ENCODE assay signal across 1 cellular context in the genomic region with DNA sequence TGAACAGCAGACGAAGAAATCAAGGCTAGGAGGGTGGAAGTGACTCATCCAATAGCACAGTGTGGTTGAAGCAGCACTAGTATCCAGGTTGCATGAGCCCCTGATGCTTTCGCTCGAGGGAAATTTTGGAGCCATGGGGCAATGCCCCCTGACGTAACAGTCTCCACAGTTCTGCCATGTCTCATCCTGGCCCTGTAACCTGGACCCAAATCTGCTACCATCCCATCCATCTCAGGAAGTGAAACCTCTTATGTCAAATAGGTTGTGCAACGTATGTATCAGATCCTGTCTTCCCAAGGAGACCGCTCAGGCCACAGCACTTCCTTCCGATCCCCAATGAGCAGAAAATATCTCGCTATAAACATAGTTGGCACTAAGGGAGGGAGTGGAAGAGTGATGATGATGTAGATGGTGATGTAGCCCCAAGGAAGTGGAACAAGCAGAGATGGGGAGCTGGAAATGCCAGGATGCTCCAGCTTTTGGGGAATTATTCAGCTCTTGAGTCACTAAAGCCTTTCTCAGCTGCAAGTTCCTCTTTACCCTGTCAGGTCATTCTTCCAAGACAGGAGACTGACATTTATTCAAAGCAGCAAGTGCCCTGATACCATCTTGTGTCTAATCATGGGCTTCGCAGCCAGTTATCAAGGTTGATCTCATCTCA.
TF ChIP-seq lines count a peak whose summit lies in the region.

No MANE protein-coding gene starts in this region.

TF ChIP-seq in GM23338, 12 proteins besides CTCF, POLR2A, EP300 and RAD21:
- TF ChIP-seq EZH2phosphoT487 (IDR thresholded peaks at IDR 0.05; ENCODE audit: unreplicated experiment) (no peak), ZNF331 (CRISPR knock-in tag; IDR thresholded peaks at IDR 0.05; ENCODE audit: low read depth) (no peak), ZNF114 (CRISPR knock-in tag; IDR thresholded peaks at IDR 0.05) (no peak), POLR2AphosphoS5 (IDR thresholded peaks at IDR 0.05; ENCODE audit: low read depth) (no peak), EZH2 (IDR thresholded peaks at IDR 0.05; ENCODE audit: low read depth, unreplicated experiment) (no peak), CREB1 (CRISPR knock-in tag; IDR thresholded peaks at IDR 0.05; ENCODE audit: low read depth) (no peak), NANOG (IDR thresholded peaks at IDR 0.05; ENCODE audit: borderline replicate concordance) (no peak), STAT1 (IDR thresholded peaks at IDR 0.05; ENCODE audit: unreplicated experiment) (no peak), JUNB (IDR thresholded peaks at IDR 0.05; ENCODE audit: unreplicated experiment) (no peak)
- TF ChIP-seq, protein P1, sequence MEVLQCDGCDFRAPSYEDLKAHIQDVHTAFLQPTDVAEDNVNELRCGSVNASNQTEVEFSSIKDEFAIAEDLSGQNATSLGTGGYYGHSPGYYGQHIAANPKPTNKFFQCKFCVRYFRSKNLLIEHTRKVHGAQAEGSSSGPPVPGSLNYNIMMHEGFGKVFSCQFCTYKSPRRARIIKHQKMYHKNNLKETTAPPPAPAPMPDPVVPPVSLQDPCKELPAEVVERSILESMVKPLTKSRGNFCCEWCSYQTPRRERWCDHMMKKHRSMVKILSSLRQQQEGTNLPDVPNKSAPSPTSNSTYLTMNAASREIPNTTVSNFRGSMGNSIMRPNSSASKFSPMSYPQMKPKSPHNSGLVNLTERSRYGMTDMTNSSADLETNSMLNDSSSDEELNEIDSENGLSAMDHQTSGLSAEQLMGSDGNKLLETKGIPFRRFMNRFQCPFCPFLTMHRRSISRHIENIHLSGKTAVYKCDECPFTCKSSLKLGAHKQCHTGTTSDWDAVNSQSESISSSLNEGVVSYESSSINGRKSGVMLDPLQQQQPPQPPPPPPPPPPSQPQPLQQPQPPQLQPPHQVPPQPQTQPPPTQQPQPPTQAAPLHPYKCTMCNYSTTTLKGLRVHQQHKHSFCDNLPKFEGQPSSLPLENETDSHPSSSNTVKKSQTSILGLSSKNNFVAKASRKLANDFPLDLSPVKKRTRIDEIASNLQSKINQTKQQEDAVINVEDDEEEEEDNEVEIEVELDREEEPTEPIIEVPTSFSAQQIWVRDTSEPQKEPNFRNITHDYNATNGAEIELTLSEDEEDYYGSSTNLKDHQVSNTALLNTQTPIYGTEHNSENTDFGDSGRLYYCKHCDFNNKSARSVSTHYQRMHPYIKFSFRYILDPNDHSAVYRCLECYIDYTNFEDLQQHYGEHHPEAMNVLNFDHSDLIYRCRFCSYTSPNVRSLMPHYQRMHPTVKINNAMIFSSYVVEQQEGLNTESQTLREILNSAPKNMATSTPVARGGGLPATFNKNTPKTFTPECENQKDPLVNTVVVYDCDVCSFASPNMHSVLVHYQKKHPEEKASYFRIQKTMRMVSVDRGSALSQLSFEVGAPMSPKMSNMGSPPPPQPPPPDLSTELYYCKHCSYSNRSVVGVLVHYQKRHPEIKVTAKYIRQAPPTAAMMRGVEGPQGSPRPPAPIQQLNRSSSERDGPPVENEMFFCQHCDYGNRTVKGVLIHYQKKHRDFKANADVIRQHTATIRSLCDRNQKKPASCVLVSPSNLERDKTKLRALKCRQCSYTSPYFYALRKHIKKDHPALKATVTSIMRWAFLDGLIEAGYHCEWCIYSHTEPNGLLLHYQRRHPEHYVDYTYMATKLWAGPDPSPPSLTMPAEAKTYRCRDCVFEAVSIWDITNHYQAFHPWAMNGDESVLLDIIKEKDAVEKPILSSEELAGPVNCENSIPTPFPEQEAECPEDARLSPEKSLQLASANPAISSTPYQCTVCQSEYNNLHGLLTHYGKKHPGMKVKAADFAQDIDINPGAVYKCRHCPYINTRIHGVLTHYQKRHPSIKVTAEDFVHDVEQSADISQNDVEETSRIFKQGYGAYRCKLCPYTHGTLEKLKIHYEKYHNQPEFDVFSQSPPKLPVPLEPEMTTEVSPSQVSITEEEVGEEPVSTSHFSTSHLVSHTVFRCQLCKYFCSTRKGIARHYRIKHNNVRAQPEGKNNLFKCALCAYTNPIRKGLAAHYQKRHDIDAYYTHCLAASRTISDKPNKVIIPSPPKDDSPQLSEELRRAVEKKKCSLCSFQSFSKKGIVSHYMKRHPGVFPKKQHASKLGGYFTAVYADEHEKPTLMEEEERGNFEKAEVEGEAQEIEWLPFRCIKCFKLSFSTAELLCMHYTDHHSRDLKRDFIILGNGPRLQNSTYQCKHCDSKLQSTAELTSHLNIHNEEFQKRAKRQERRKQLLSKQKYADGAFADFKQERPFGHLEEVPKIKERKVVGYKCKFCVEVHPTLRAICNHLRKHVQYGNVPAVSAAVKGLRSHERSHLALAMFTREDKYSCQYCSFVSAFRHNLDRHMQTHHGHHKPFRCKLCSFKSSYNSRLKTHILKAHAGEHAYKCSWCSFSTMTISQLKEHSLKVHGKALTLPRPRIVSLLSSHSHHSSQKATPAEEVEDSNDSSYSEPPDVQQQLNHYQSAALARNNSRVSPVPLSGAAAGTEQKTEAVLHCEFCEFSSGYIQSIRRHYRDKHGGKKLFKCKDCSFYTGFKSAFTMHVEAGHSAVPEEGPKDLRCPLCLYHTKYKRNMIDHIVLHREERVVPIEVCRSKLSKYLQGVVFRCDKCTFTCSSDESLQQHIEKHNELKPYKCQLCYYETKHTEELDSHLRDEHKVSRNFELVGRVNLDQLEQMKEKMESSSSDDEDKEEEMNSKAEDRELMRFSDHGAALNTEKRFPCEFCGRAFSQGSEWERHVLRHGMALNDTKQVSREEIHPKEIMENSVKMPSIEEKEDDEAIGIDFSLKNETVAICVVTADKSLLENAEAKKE (CRISPR knock-in tag; IDR thresholded peaks at IDR 0.05), result no peak
- TF ChIP-seq, protein P2, sequence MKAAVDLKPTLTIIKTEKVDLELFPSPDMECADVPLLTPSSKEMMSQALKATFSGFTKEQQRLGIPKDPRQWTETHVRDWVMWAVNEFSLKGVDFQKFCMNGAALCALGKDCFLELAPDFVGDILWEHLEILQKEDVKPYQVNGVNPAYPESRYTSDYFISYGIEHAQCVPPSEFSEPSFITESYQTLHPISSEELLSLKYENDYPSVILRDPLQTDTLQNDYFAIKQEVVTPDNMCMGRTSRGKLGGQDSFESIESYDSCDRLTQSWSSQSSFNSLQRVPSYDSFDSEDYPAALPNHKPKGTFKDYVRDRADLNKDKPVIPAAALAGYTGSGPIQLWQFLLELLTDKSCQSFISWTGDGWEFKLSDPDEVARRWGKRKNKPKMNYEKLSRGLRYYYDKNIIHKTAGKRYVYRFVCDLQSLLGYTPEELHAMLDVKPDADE (IDR thresholded peaks at IDR 0.05), result no peak
- TF ChIP-seq, protein P3, sequence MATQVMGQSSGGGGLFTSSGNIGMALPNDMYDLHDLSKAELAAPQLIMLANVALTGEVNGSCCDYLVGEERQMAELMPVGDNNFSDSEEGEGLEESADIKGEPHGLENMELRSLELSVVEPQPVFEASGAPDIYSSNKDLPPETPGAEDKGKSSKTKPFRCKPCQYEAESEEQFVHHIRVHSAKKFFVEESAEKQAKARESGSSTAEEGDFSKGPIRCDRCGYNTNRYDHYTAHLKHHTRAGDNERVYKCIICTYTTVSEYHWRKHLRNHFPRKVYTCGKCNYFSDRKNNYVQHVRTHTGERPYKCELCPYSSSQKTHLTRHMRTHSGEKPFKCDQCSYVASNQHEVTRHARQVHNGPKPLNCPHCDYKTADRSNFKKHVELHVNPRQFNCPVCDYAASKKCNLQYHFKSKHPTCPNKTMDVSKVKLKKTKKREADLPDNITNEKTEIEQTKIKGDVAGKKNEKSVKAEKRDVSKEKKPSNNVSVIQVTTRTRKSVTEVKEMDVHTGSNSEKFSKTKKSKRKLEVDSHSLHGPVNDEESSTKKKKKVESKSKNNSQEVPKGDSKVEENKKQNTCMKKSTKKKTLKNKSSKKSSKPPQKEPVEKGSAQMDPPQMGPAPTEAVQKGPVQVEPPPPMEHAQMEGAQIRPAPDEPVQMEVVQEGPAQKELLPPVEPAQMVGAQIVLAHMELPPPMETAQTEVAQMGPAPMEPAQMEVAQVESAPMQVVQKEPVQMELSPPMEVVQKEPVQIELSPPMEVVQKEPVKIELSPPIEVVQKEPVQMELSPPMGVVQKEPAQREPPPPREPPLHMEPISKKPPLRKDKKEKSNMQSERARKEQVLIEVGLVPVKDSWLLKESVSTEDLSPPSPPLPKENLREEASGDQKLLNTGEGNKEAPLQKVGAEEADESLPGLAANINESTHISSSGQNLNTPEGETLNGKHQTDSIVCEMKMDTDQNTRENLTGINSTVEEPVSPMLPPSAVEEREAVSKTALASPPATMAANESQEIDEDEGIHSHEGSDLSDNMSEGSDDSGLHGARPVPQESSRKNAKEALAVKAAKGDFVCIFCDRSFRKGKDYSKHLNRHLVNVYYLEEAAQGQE (IDR thresholded peaks at IDR 0.05; ENCODE audit: unreplicated experiment), result no peak
TF ChIP-seq in GM23338: peak in this region for 0.
